In genomic region chr3:11059799-11060115, GRCh38 we compare ENCODE assay signal across 14 cellular contexts.
A peak's percentile ranks its signal among the peaks of the same experiment; 100 is the strongest.
DNase-seq lines count a peak whose midpoint lies in the region; ATAC-seq, FAIRE-seq and TF ChIP-seq lines count a peak whose summit lies in the region.
"Had no signal": no experiment of that assay in that cellular context is flagged by ENCODE, and none has a peak within 500 bp of the region (broad histone marks: within the 10 kb centered on the region; RNA-seq: fewer than 3 reads in every experiment).

No MANE protein-coding gene starts in this region.

- TF ChIP-seq EP300 in neural cell (conservative IDR thresholded peaks at IDR 0.05; ENCODE audit: poor library complexity, severe bottlenecking), result no peak

- H3K9me3 ChIP-seq in A673 (ENCODE audit: low read depth, low read length, poor library complexity, severe bottlenecking) (peaks cover 4% of the 10 kb centered on the region), Panc1 (ENCODE audit: control insufficient read depth, insufficient read depth, low read depth, low read length) (no peaks in the 10 kb centered on the region), neural cell (ENCODE audit: low read length) (no peaks in the 10 kb centered on the region)

- peaks cover 9% of the 10 kb centered on the region for H3K4me1 ChIP-seq in A673 (ENCODE audit: insufficient read depth, low read length, poor library complexity, severe bottlenecking)
- no peaks in the 10 kb centered on the region for H3K4me1 ChIP-seq in Panc1 (ENCODE audit: control insufficient read depth, insufficient read depth, low read length)

- TF ChIP-seq CTCF in A673 (conservative IDR thresholded peaks at IDR 0.05; ENCODE audit: low read depth, low read length), result peak; percentile 10; the same call in 1 of the 2 replicates
- peak; percentile 40 for TF ChIP-seq CTCF in Panc1 (IDR thresholded peaks at IDR 0.05)
- TF ChIP-seq CTCF in neural cell (IDR thresholded peaks at IDR 0.05; ENCODE audit: poor library complexity, severe bottlenecking), result no peak

- no peak for ATAC-seq in Panc1

- intact Hi-C loops in A673 (cut with micrococcal nuclease; ENCODE audit: unreplicated experiment) (loop anchor here (1.0 to 5.0 kb wide), 6 partner anchors 109 to 593 kb away; no protein-coding TSS in a partner anchor), Panc1 (cut with micrococcal nuclease; ENCODE audit: unreplicated experiment) (loop anchor here (1.0 to 10.0 kb wide), 4 partner anchors 112 to 301 kb away; no protein-coding TSS in a partner anchor)

- no peak overlapping the region for H3K27ac ChIP-seq in A673 (ENCODE audit: low read depth, low read length, poor library complexity, severe bottlenecking)
- H3K27ac ChIP-seq in Panc1 (ENCODE audit: low read length), result no peak overlapping the region
- H3K27ac ChIP-seq in neural cell (ENCODE audit: low read length), result no peak overlapping the region
- H3K27ac ChIP-seq: SK-N-MC had no signal

- no peaks in the 10 kb centered on the region for H4K20me1 ChIP-seq in neural cell (ENCODE audit: insufficient read depth)

- DNase-seq in A673 (ENCODE audit: low spot score), result no peak
- no peak for DNase-seq in HTR-8/SVneo (ENCODE audit: insufficient read length, low spot score)
- no peak for DNase-seq in Panc1 (ENCODE audit: low read depth, low spot score)
- no peak for DNase-seq in NAMALWA (ENCODE audit: low spot score)
- no peak for DNase-seq in NCI-H82 treated with DMSO at 0.1 percent for 48 hours (lab: John Stamatoyannopoulos, UW; ENCODE audit: unreplicated experiment)
- no peak for DNase-seq in GM19238 (ENCODE audit: insufficient read length, low spot score)
- no peak for DNase-seq in NCI-H2171 treated with DMSO at 0.1 percent for 48 hours (lab: John Stamatoyannopoulos, UW)
- DNase-seq: DMS79, NCI-H510A had no signal

- no peaks in the 10 kb centered on the region for H3K9me2 ChIP-seq in neural cell (ENCODE audit: insufficient read depth, low read length)

- H3K4me2 ChIP-seq in neural cell (ENCODE audit: low read length), result no peak overlapping the region

- H3K27me3 ChIP-seq in A673 (replicated peaks; ENCODE audit: insufficient read depth, low read depth, low read length, poor library complexity) (no peaks in the 10 kb centered on the region), Panc1 (ENCODE audit: control insufficient read depth, insufficient read depth, low read length) (no peaks in the 10 kb centered on the region; the same call in 1 of the 2 replicates), neural cell (ENCODE audit: insufficient read depth, low read depth, low read length) (peaks cover 15% of the 10 kb centered on the region)

- in situ Hi-C loops in Panc1 (cut with HindIII; ENCODE audit: low pct_unique_long_range_greater_than_20kb, low sequenced_read_pairs), result no loop called here

- H3K36me3 ChIP-seq in A673 (ENCODE audit: insufficient read depth, low read length, poor library complexity, severe bottlenecking) (no peaks in the 10 kb centered on the region), Panc1 (ENCODE audit: control insufficient read depth, insufficient read depth, low read length) (no peaks in the 10 kb centered on the region), neural cell (ENCODE audit: insufficient read depth, low read length) (no peaks in the 10 kb centered on the region)

- no peaks in the 10 kb centered on the region for H3K79me2 ChIP-seq in neural cell (replicated peaks; ENCODE audit: insufficient read depth, low read length)

- FAIRE-seq in HTR-8/SVneo (lab: Jason Lieb, UNC), result peak; percentile 4
- FAIRE-seq: GM12892, GM18507, RCC 7860 had no signal

- no peak overlapping the region for H3K4me3 ChIP-seq in A673 (ENCODE audit: low read depth, low read length, poor library complexity, severe bottlenecking)
- H3K4me3 ChIP-seq in Panc1 (ENCODE audit: low read depth in 2 of 2, low read length in 2 of 2), result no peak overlapping the region
- H3K4me3 ChIP-seq in neural cell (ENCODE audit: low read length), result no peak overlapping the region
- H3K4me3 ChIP-seq: SK-N-MC had no signal

- no peaks in the 10 kb centered on the region for H3F3A ChIP-seq in neural cell (ENCODE audit: insufficient read depth, low read length, poor library complexity, severe bottlenecking)

- POLR2A ChIA-PET in A673 (lab: Charles Lee; ENCODE audit: low non-redundant PET) (no interaction called here), Panc1 (lab: Charles Lee) (no interaction called here)

- no peak for TF ChIP-seq RAD21 in neural cell (conservative IDR thresholded peaks at IDR 0.05)

- no peak overlapping the region for H2AFZ ChIP-seq in neural cell (ENCODE audit: low read depth, low read length)

- CTCF ChIA-PET in A673 (lab: Charles Lee), result interaction anchor here (0.5 to 2.5 kb wide), 7 partner anchors 8 to 301 kb away, joined by 3 to 15 read pairs (median 6); no protein-coding TSS in a partner anchor
- CTCF ChIA-PET in Panc1 (lab: Charles Lee), result interaction anchor here (0.6 to 2.0 kb wide), 8 partner anchors 18 to 681 kb away, joined by 3 to 10 read pairs (median 4); no protein-coding TSS in a partner anchor

- BruUV-seq in A673 (replicated peaks; lab: Mats Ljungman, UMichigan) (no TSS peak), Panc1 (replicated peaks; lab: Mats Ljungman, UMichigan) (no TSS peak)

- peak overlapping the region; percentile 20 for H3K9ac ChIP-seq in neural cell (ENCODE audit: low read length)

TF ChIP-seq in neural cell, 6 proteins besides CTCF, POLR2A, EP300 and RAD21:
- TF ChIP-seq, protein P1, sequence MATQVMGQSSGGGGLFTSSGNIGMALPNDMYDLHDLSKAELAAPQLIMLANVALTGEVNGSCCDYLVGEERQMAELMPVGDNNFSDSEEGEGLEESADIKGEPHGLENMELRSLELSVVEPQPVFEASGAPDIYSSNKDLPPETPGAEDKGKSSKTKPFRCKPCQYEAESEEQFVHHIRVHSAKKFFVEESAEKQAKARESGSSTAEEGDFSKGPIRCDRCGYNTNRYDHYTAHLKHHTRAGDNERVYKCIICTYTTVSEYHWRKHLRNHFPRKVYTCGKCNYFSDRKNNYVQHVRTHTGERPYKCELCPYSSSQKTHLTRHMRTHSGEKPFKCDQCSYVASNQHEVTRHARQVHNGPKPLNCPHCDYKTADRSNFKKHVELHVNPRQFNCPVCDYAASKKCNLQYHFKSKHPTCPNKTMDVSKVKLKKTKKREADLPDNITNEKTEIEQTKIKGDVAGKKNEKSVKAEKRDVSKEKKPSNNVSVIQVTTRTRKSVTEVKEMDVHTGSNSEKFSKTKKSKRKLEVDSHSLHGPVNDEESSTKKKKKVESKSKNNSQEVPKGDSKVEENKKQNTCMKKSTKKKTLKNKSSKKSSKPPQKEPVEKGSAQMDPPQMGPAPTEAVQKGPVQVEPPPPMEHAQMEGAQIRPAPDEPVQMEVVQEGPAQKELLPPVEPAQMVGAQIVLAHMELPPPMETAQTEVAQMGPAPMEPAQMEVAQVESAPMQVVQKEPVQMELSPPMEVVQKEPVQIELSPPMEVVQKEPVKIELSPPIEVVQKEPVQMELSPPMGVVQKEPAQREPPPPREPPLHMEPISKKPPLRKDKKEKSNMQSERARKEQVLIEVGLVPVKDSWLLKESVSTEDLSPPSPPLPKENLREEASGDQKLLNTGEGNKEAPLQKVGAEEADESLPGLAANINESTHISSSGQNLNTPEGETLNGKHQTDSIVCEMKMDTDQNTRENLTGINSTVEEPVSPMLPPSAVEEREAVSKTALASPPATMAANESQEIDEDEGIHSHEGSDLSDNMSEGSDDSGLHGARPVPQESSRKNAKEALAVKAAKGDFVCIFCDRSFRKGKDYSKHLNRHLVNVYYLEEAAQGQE (IDR thresholded peaks at IDR 0.05; ENCODE audit: borderline replicate concordance), result no peak
- TF ChIP-seq MXI1 (conservative IDR thresholded peaks at IDR 0.05; ENCODE audit: poor library complexity, severe bottlenecking), result no peak
- TF ChIP-seq TAF1 (IDR thresholded peaks at IDR 0.05; ENCODE audit: low read depth), result no peak
- TF ChIP-seq POLR2AphosphoS5 (IDR thresholded peaks at IDR 0.05), result no peak
- no peak for TF ChIP-seq SMC3 (conservative IDR thresholded peaks at IDR 0.05; ENCODE audit: poor library complexity)
- no peak for TF ChIP-seq EZH2 (IDR thresholded peaks at IDR 0.05; ENCODE audit: borderline replicate concordance, insufficient read depth, low read length, poor library complexity, severe bottlenecking)
